24 cellular contexts compared by ENCODE assay signal in genomic region chr16:360698-361336, GRCh38.
"Had no signal": no experiment of that assay in that cellular context is flagged by ENCODE, and none has a peak within 500 bp of the region (broad histone marks: within the 10 kb centered on the region; RNA-seq: fewer than 3 reads in every experiment).

No MANE protein-coding gene starts in this region.

- H3K27ac ChIP-seq: ascending aorta, body of pancreas had no signal

- DNase-seq: activated B cell treated with CpG ODN at 0.5 μM for 24 hours; activated CD4-positive, alpha-beta T cell treated with anti-CD3 and anti-CD28 coated beads for 1 hour; activated CD4-positive, alpha-beta T cell treated with anti-CD3 and anti-CD28 coated beads, Interleukin-2, amount 10 ng/mL, durations not matched to agents 24 days and 14 days; activated CD4-positive, alpha-beta T cell treated with anti-CD3 and anti-CD28 coated beads, Interleukin-2, amount 50 U/mL, for 48 hours; activated effector memory CD4-positive, alpha-beta T cell treated with Interleukin-2 at 50 U/mL for 16 hours; activated naive CD4-positive, alpha-beta T cell treated with Interleukin-2 at 50 U/mL for 16 hours; activated naive CD8-positive, alpha-beta T cell treated with anti-CD3 and anti-CD28 coated beads, Interleukin-2, amount 50 U/mL, for 24 hours; activated T-cell treated with anti-CD3 and anti-CD28 coated beads, Interleukin-2, amount 50 U/mL, for 24 hours; amniotic stem cell; body of pancreas; central memory CD4-positive, alpha-beta T cell; KBM-7; NCI-H1048; NCI-H1930; NCI-H446 treated with DMSO at 0.1 percent for 48 hours; NCI-H524 treated with DMSO at 0.1 percent for 48 hours; NCI-H748 treated with DMSO at 0.1 percent for 48 hours; SIG-M5; T-helper 17 cell; T-helper 9 cell had no signal

- H3K27ac Mint-ChIP-seq: activated B cell treated with CpG ODN at 0.5 μM for 24 hours; activated CD4-positive, alpha-beta T cell treated with anti-CD3 and anti-CD28 coated beads, Interleukin-2, amount 10 ng/mL, durations not matched to agents 24 days and 14 days; activated CD8-positive, alpha-beta memory T cell treated with anti-CD3 and anti-CD28 coated beads, Interleukin-2, amount 10 ng/mL, durations not matched to agents 7 days and 5 days; activated naive CD4-positive, alpha-beta T cell treated with anti-CD3 and anti-CD28 coated beads, Interleukin-2, amount 50 U/mL, for 72 hours; activated naive CD8-positive, alpha-beta T cell treated with anti-CD3 and anti-CD28 coated beads, Interleukin-2, amount 50 U/mL, for 24 hours; activated T-cell treated with anti-CD3 and anti-CD28 coated beads, Interleukin-2, amount 50 U/mL, for 24 hours; activated T-helper 1 cell treated with anti-CD3 and anti-CD28 coated beads, Interleukin-12 subunit alpha, Interleukin-12 subunit beta, Interleukin-2, Interleukin-4 antibody, amounts not matched to agents 30 ng/mL and 10 ng/mL and 1 ng/mL, durations not matched to agents 14 hours and 24 hours and 36 hours had no signal

- H3K9me3 Mint-ChIP-seq: activated B cell treated with CpG ODN at 0.5 μM for 24 hours; activated CD4-positive, alpha-beta T cell treated with anti-CD3 and anti-CD28 coated beads, Interleukin-2, amount 10 ng/mL, durations not matched to agents 24 days and 14 days; activated naive CD4-positive, alpha-beta T cell treated with anti-CD3 and anti-CD28 coated beads, Interleukin-2, amount 50 U/mL, for 72 hours; activated naive CD8-positive, alpha-beta T cell treated with anti-CD3 and anti-CD28 coated beads, Interleukin-2, amount 50 U/mL, for 24 hours; activated T-cell treated with anti-CD3 and anti-CD28 coated beads, Interleukin-2, amount 50 U/mL, for 24 hours; activated T-helper 1 cell treated with anti-CD3 and anti-CD28 coated beads, Interleukin-12 subunit alpha, Interleukin-12 subunit beta, Interleukin-2, Interleukin-4 antibody, amounts not matched to agents 30 ng/mL and 10 ng/mL and 1 ng/mL, durations not matched to agents 14 hours and 24 hours and 36 hours had no signal

- ATAC-seq: activated CD8-positive, alpha-beta memory T cell treated with anti-CD3 and anti-CD28 coated beads, Interleukin-2, amount 10 ng/mL, durations not matched to agents 7 days and 5 days; activated naive CD4-positive, alpha-beta T cell treated with anti-CD3 and anti-CD28 coated beads, Interleukin-2, amount 50 U/mL, for 72 hours; activated naive CD8-positive, alpha-beta T cell treated with anti-CD3 and anti-CD28 coated beads, Interleukin-2, amount 50 U/mL, for 24 hours; body of pancreas; T-helper 17 cell had no signal

- H3K4me3 ChIP-seq: ascending aorta, body of pancreas had no signal

- H3K36me3 ChIP-seq: ascending aorta had no signal

- H3K27me3 Mint-ChIP-seq: activated CD4-positive, alpha-beta T cell treated with anti-CD3 and anti-CD28 coated beads, Interleukin-2, amount 10 ng/mL, durations not matched to agents 24 days and 14 days; activated T-cell treated with anti-CD3 and anti-CD28 coated beads, Interleukin-2, amount 50 U/mL, for 24 hours; T-helper 17 cell had no signal

- H3K9me3 ChIP-seq: ascending aorta, body of pancreas had no signal

- H3K36me3 Mint-ChIP-seq: activated CD8-positive, alpha-beta memory T cell treated with anti-CD3 and anti-CD28 coated beads, Interleukin-2, amount 10 ng/mL, durations not matched to agents 7 days and 5 days; activated naive CD4-positive, alpha-beta T cell treated with anti-CD3 and anti-CD28 coated beads, Interleukin-2, amount 50 U/mL, for 72 hours had no signal

- H3K27me3 ChIP-seq: ascending aorta, body of pancreas had no signal

- H3K4me3 Mint-ChIP-seq: activated B cell treated with CpG ODN at 0.5 μM for 24 hours; activated CD4-positive, alpha-beta T cell treated with anti-CD3 and anti-CD28 coated beads, Interleukin-2, amount 10 ng/mL, durations not matched to agents 24 days and 14 days; activated CD8-positive, alpha-beta memory T cell treated with anti-CD3 and anti-CD28 coated beads, Interleukin-2, amount 10 ng/mL, durations not matched to agents 7 days and 5 days; activated naive CD8-positive, alpha-beta T cell treated with anti-CD3 and anti-CD28 coated beads, Interleukin-2, amount 50 U/mL, for 24 hours; activated T-cell treated with anti-CD3 and anti-CD28 coated beads, Interleukin-2, amount 50 U/mL, for 24 hours; activated T-helper 1 cell treated with anti-CD3 and anti-CD28 coated beads, Interleukin-12 subunit alpha, Interleukin-12 subunit beta, Interleukin-2, Interleukin-4 antibody, amounts not matched to agents 30 ng/mL and 10 ng/mL and 1 ng/mL, durations not matched to agents 14 hours and 24 hours and 36 hours; T-helper 17 cell had no signal

- H3K4me1 ChIP-seq: ascending aorta had no signal
